Comparison of ENCODE assay signal across 13 cellular contexts in genomic region chr12:114411081-114411836, GRCh38. TPM values are rescaled to one million over a fixed set of nuclear protein-coding genes. Genes with fewer than 3 reads are reported as not detected.
"Had no signal": no experiment of that assay in that cellular context is flagged by ENCODE, and none has a peak within 500 bp of the region (broad histone marks: within the 10 kb centered on the region; RNA-seq: fewer than 3 reads in every experiment).

No MANE protein-coding gene starts in this region.

- ATAC-seq: activated CD8-positive, alpha-beta T cell treated with anti-CD3 and anti-CD28 coated beads for 36 hours; stimulated activated naive B cell treated with anti-CD40 and anti-IgM and Interleukin-4, amounts not matched to agents 10 μg/mL and 1 μg/mL and 100 μg/mL, for 72 hours had no signal

- H3K9me3 ChIP-seq: colonic mucosa, sigmoid colon had no signal

- H3K27ac ChIP-seq: cardiac muscle cell, colonic mucosa had no signal

- DNase-seq: activated CD8-positive, alpha-beta memory T cell treated with anti-CD3 and anti-CD28 coated beads, Interleukin-2, amount 50 U/mL, for 48 hours; activated CD8-positive, alpha-beta T cell treated with anti-CD3 and anti-CD28 coated beads for 36 hours; aorta; colonic mucosa; mesenchymal stem cell; occipital lobe; sigmoid colon; stimulated activated CD4-positive, alpha-beta T cell treated with anti-CD3 and anti-CD28 coated beads, Interleukin-2, amount 100 ng/mL, for 24 hours; stimulated activated naive B cell treated with anti-CD40 and anti-IgM and Interleukin-4, amounts not matched to agents 10 μg/mL and 1 μg/mL and 100 μg/mL, for 72 hours; SW 1271 had no signal

- H3K4me3 ChIP-seq: cardiac muscle cell, colonic mucosa, sigmoid colon had no signal

- H3K36me3 ChIP-seq: cardiac muscle cell, colonic mucosa, sigmoid colon had no signal

- FAIRE-seq: islet of Langerhans had no signal

- H3K4me1 ChIP-seq: colonic mucosa had no signal

RNA-seq across cellular contexts. Expression of gene TBX5, which starts 5.3 kb away (rescaled TPM):
- total RNA-seq: activated CD8-positive, alpha-beta T cell treated with anti-CD3 and anti-CD28 coated beads for 36 hours; colonic mucosa; occipital lobe; progenitor cell of endocrine pancreas; sigmoid colon had no signal
- polyA plus RNA-seq: sigmoid colon had no signal
